ENCODE assay signal across 14 cellular contexts in the genomic region with DNA sequence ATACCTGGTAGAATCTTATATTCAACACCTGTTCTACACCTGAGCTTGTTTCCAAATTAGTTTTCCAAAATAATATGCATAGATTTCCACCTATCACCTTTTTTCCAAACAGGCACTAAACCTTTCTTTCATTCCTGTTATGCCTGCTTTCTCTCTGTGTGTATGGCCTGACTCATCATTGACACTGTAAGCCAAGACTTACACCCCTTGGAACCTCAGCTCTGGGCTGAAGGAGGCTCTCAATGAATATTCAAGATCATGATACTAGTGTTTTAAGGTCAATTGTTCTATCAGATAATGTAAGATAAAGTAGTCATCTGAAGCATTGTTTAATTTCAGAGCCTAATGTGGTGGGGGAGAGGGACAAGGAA.
DNase-seq lines count a peak whose midpoint lies in the region; ATAC-seq and TF ChIP-seq lines count a peak whose summit lies in the region.
"Had no signal": no experiment of that assay in that cellular context is flagged by ENCODE, and none has a peak within 500 bp of the region (broad histone marks: within the 10 kb centered on the region; RNA-seq: fewer than 3 reads in every experiment).

No MANE protein-coding gene starts in this region.

- intact Hi-C loops in posterior cingulate gyrus (cut with DNase I), result no loop called here

- H3K36me3 Mint-ChIP-seq in HFFc6 (ENCODE audit: low read depth) (no peaks in the 10 kb centered on the region), nephron (ENCODE audit: low read depth) (no peaks in the 10 kb centered on the region)
- H3K36me3 Mint-ChIP-seq: CD4-positive, CD25-positive, alpha-beta regulatory T cell had no signal

- ATAC-seq in left lobe of liver (peak; percentile 36), GM21529 (IDR thresholded peaks at IDR 0.05; ENCODE audit: unreplicated experiment) (no peak)

- DNase-seq in HFFc6 (peak; percentile 8), epithelial cell of proximal tubule (ENCODE audit: low read depth) (peak; percentile 37), left lobe of liver (ENCODE audit: low spot score) (no peak), mucosa of gallbladder (ENCODE audit: low spot score) (no peak), posterior cingulate gyrus (no peak)
- no peak for DNase-seq in NK-92 treated with Interleukin-12 subunit alpha and Interleukin-12 subunit beta, amount 100 ng/mL, for 24 hours (lab: John Stamatoyannopoulos, UW)
- DNase-seq: ACHN; CD4-positive, CD25-positive, alpha-beta regulatory T cell; DMS79; EL; HCEC 1CT had no signal

- H3K27me3 Mint-ChIP-seq in HFFc6 (ENCODE audit: insufficient read depth) (no peaks in the 10 kb centered on the region), nephron (ENCODE audit: low read depth) (peaks cover 3% of the 10 kb centered on the region)
- H3K27me3 Mint-ChIP-seq: CD4-positive, CD25-positive, alpha-beta regulatory T cell had no signal

- H3K27ac Mint-ChIP-seq in HFFc6, result no peak overlapping the region
- peak overlapping the region; percentile 63 to 81 (median 74) for H3K27ac Mint-ChIP-seq in nephron

- H3K9me3 Mint-ChIP-seq in HFFc6 (no peaks in the 10 kb centered on the region; the same call in 1 of the 2 replicates), nephron (no peaks in the 10 kb centered on the region)

- H3K4me1 Mint-ChIP-seq in HFFc6 (ENCODE audit: low read depth), result peaks cover 8% of the 10 kb centered on the region; the same call in 1 of the 2 replicates
- H3K4me1 Mint-ChIP-seq in nephron, result no peaks in the 10 kb centered on the region
- H3K4me1 Mint-ChIP-seq: CD4-positive, CD25-positive, alpha-beta regulatory T cell had no signal

- no peak overlapping the region for H3K4me3 ChIP-seq in epithelial cell of proximal tubule (ENCODE audit: low read depth, low read length)
- H3K4me3 ChIP-seq: BLaER1 treated with 17β-estradiol and CSF1 and Interleukin-3, amounts not matched to agents 10 nM and 100 nM had no signal

- TF ChIP-seq CTCF in HFFc6 (IDR thresholded peaks at IDR 0.05), result no peak
- no peak for TF ChIP-seq CTCF in epithelial cell of proximal tubule (conservative IDR thresholded peaks at IDR 0.05; ENCODE audit: low read depth, low read length)
- no peak for TF ChIP-seq CTCF in nephron (IDR thresholded peaks at IDR 0.05; ENCODE audit: unreplicated experiment in 3 of 3)

- H3K4me3 Mint-ChIP-seq in HFFc6 (no peak overlapping the region), nephron (no peak overlapping the region)
- H3K4me3 Mint-ChIP-seq: CD4-positive, CD25-positive, alpha-beta regulatory T cell had no signal

Comparison
In these comparisons a context has a peak if more than half of its experiments do, and no peak if none do; other contexts are left out.
1. DNase-seq: peak in HFFc6 (single experiment) and epithelial cell of proximal tubule (single experiment); none in left lobe of liver (single experiment), mucosa of gallbladder (single experiment), posterior cingulate gyrus (0 of 10) and NK-92 treated with Interleukin-12 subunit alpha and Interleukin-12 subunit beta, amount 100 ng/mL, for 24 hours (single experiment).